Comparison of ENCODE assay signal across 7 cellular contexts in genomic region chr17:79114455-79115301, GRCh38. TPM values are rescaled to one million over a fixed set of nuclear protein-coding genes. Genes with fewer than 3 reads are reported as not detected.
DNase-seq lines count a peak whose midpoint lies in the region; ATAC-seq and TF ChIP-seq lines count a peak whose summit lies in the region.

No MANE protein-coding gene starts in this region.

- H3K9me2 ChIP-seq in hepatocyte (replicated peaks; ENCODE audit: insufficient read depth) = no peaks in the 10 kb centered on the region

- H3K36me3 ChIP-seq in hepatocyte (replicated peaks; ENCODE audit: insufficient read depth, low read depth) (no peaks in the 10 kb centered on the region), upper lobe of right lung (no peaks in the 10 kb centered on the region)

- H3K27ac ChIP-seq in hepatocyte (peak overlapping the region; percentile 73), upper lobe of right lung (no peak overlapping the region)

- peak; percentile 98 for DNase-seq in NCI-H1092 treated with DMSO at 0.1 percent for 48 hours (lab: John Stamatoyannopoulos, UW)
- peak; percentile 57 for DNase-seq in NCI-H774 (lab: John Stamatoyannopoulos, UW)
- peak; percentile 70 for DNase-seq in hepatocyte (ENCODE audit: low spot score)
- DNase-seq in upper lobe of right lung = peak; percentile 78
- no peak for DNase-seq in KG1 (lab: John Stamatoyannopoulos, UW)
- no peak for DNase-seq in dedifferentiated amniotic fluid mesenchymal stem cell (ENCODE audit: extremely low spot score)

- peak overlapping the region; percentile 4 for H3K4me2 ChIP-seq in hepatocyte

- H3K27me3 ChIP-seq in hepatocyte = peaks cover 4% of the 10 kb centered on the region
- peaks cover 7% of the 10 kb centered on the region for H3K27me3 ChIP-seq in upper lobe of right lung

- H3K9me3 ChIP-seq in hepatocyte (ENCODE audit: low read depth) (no peaks in the 10 kb centered on the region), upper lobe of right lung (no peaks in the 10 kb centered on the region)

- peaks cover 18% of the 10 kb centered on the region for H3K4me1 ChIP-seq in hepatocyte (ENCODE audit: insufficient read depth)
- H3K4me1 ChIP-seq in upper lobe of right lung = peaks cover 10% of the 10 kb centered on the region

- no peak overlapping the region for H2AFZ ChIP-seq in hepatocyte

- intact Hi-C loops in upper lobe of right lung (cut with DNase I) = no loop called here

- ATAC-seq in upper lobe of right lung (peak; percentile 75), HG02852 (IDR thresholded peaks at IDR 0.05; ENCODE audit: unreplicated experiment) (no peak)

- 61% methylated on average over 27 of the region's 30 CpGs for WGBS in hepatocyte (ENCODE audit: low lambda C conversion rate, missing lambda C conversion rate)

- no peak overlapping the region for H3K4me3 ChIP-seq in hepatocyte
- H3K4me3 ChIP-seq in upper lobe of right lung = no peak overlapping the region

- no peaks in the 10 kb centered on the region for H4K20me1 ChIP-seq in hepatocyte (ENCODE audit: insufficient read depth, poor library complexity, severe bottlenecking)

- no peak for TF ChIP-seq CTCF in hepatocyte (IDR thresholded peaks at IDR 0.05; ENCODE audit: poor library complexity)
- no peak for TF ChIP-seq CTCF in upper lobe of right lung (IDR thresholded peaks at IDR 0.05)

- no peaks in the 10 kb centered on the region for H3K79me2 ChIP-seq in hepatocyte

RNA-seq across cellular contexts. Expression of gene ENGASE, which starts 40.1 kb away (rescaled TPM):
- total RNA-seq in hepatocyte (17.5 and 34.0 TPM in 2 replicates), upper lobe of right lung (58.2 TPM)
- polyA plus RNA-seq in hepatocyte = 24.4 and 46.2 TPM in 2 replicates

Comparison
In these comparisons a context has a peak if more than half of its experiments do, and no peak if none do; other contexts are left out.
1. DNase-seq: peak in NCI-H1092 treated with DMSO at 0.1 percent for 48 hours (single experiment), NCI-H774 (single experiment), hepatocyte (single experiment) and upper lobe of right lung (single experiment); none in KG1 (single experiment) and dedifferentiated amniotic fluid mesenchymal stem cell (single experiment).